ENCODE assay signal across 8 cellular contexts in genomic region chr3:196179380-196180308, GRCh38. TPM values are rescaled to one million over a fixed set of nuclear protein-coding genes. Genes with fewer than 3 reads are reported as not detected.
DNase-seq lines count a peak whose midpoint lies in the region; ATAC-seq and TF ChIP-seq lines count a peak whose summit lies in the region.

No MANE protein-coding gene starts in this region.

- ATAC-seq in GM21825 (IDR thresholded peaks at IDR 0.05; ENCODE audit: unreplicated experiment) (peak; percentile 62), activated B cell treated with CpG ODN at 0.5 μM for 24 hours (ENCODE audit: low read depth) (peak; percentile 80)
- ATAC-seq in stimulated activated effector memory CD8-positive, alpha-beta T cell treated with anti-CD3 and anti-CD28 coated beads, Interleukin-12 subunit alpha, Interleukin-12 subunit beta, amount 100 ng/mL, for 72 hours: peak; percentile 83

- H3K27me3 ChIP-seq in Loucy (ENCODE audit: insufficient read depth, low read length, poor library complexity, severe bottlenecking): no peaks in the 10 kb centered on the region

- H3K9me3 Mint-ChIP-seq in activated B cell treated with CpG ODN at 0.5 μM for 24 hours: no peaks in the 10 kb centered on the region
- no peaks in the 10 kb centered on the region for H3K9me3 Mint-ChIP-seq in stimulated activated effector memory CD8-positive, alpha-beta T cell treated with anti-CD3 and anti-CD28 coated beads, Interleukin-12 subunit alpha, Interleukin-12 subunit beta, amount 100 ng/mL, for 72 hours

- peaks cover 48% of the 10 kb centered on the region for H3K4me1 Mint-ChIP-seq in activated B cell treated with CpG ODN at 0.5 μM for 24 hours
- peaks cover 40% of the 10 kb centered on the region for H3K4me1 Mint-ChIP-seq in stimulated activated effector memory CD8-positive, alpha-beta T cell treated with anti-CD3 and anti-CD28 coated beads, Interleukin-12 subunit alpha, Interleukin-12 subunit beta, amount 100 ng/mL, for 72 hours

- H3K27me3 Mint-ChIP-seq in activated B cell treated with CpG ODN at 0.5 μM for 24 hours: no peaks in the 10 kb centered on the region

- H3K9me3 ChIP-seq in Loucy (ENCODE audit: insufficient read depth, low read depth, low read length): no peaks in the 10 kb centered on the region

- H3K4me1 ChIP-seq in Loucy (ENCODE audit: insufficient read depth, low read length, poor library complexity, severe bottlenecking): peaks cover 73% of the 10 kb centered on the region

- intact Hi-C loops in activated B cell treated with CpG ODN at 0.5 μM for 24 hours (cut with micrococcal nuclease): loop anchor here (1.0 to 2.0 kb wide), 5 partner anchors 13 to 106 kb away; partner anchors contain the start of gene TFRC

- TF ChIP-seq CTCF in GM10248 (IDR thresholded peaks at IDR 0.05; ENCODE audit: control extremely low read depth, extremely low read depth, low read depth, missing control alignments): peak; percentile 34
- peak; percentile 60 for TF ChIP-seq CTCF in Loucy (conservative IDR thresholded peaks at IDR 0.05; ENCODE audit: low read length)
- TF ChIP-seq CTCF in activated B cell treated with CpG ODN at 0.5 μM for 24 hours (IDR thresholded peaks at IDR 0.05): no peak
- TF ChIP-seq CTCF in cardiac fibroblast (IDR thresholded peaks at IDR 0.05; ENCODE audit: low read depth, low read length): no peak

- peaks cover 20% of the 10 kb centered on the region for H3K79me2 ChIP-seq in Loucy (ENCODE audit: insufficient read depth, low read length)

- no peaks in the 10 kb centered on the region for H4K20me1 ChIP-seq in Loucy (ENCODE audit: insufficient read depth, low read length, poor library complexity, severe bottlenecking)

- peak; percentile 84 for DNase-seq in GM10248 (ENCODE audit: extremely low spot score)
- DNase-seq in activated B cell treated with CpG ODN at 0.5 μM for 24 hours: peak; percentile 73
- DNase-seq in cardiac fibroblast (ENCODE audit: low read depth in 2 of 2): peak; percentile 46 to 49
- DNase-seq in midbrain (lab: John Stamatoyannopoulos, UW): peak; percentile 86
- DNase-seq in stimulated activated effector memory CD8-positive, alpha-beta T cell treated with anti-CD3 and anti-CD28 coated beads, Interleukin-12 subunit alpha, Interleukin-12 subunit beta, amount 100 ng/mL, for 72 hours (ENCODE audit: low spot score in 2 of 2): peak; percentile 73 to 94
- no peak for DNase-seq in cortex of kidney (lab: John Stamatoyannopoulos, UW)

- POLR2A ChIA-PET in GM10248 (lab: Yijun Ruan, JAX) (interaction anchor here (0.6 to 2.6 kb wide), 6 partner anchors 13 to 133 kb away, joined by 3 to 7 read pairs (median 4); no protein-coding TSS in a partner anchor), activated B cell treated with CpG ODN at 0.5 μM for 24 hours (lab: Charles Lee) (interaction anchor here (0.6 to 4.2 kb wide), 20 partner anchors 8 to 109 kb away, joined by 3 to 116 read pairs (median 5); partner anchors contain the start of gene TFRC)

- H3K4me2 ChIP-seq in Loucy (ENCODE audit: low read depth, low read length, poor library complexity, severe bottlenecking): peak overlapping the region; percentile 90

- H3K9me2 ChIP-seq in Loucy (replicated peaks; ENCODE audit: low read depth, low read length): no peaks in the 10 kb centered on the region

- peak overlapping the region; percentile 92 for H3K9ac ChIP-seq in Loucy (ENCODE audit: low read depth, low read length, poor library complexity, severe bottlenecking)

- peak overlapping the region; percentile 97 for H3K27ac Mint-ChIP-seq in activated B cell treated with CpG ODN at 0.5 μM for 24 hours
- peak overlapping the region; percentile 96 for H3K27ac Mint-ChIP-seq in stimulated activated effector memory CD8-positive, alpha-beta T cell treated with anti-CD3 and anti-CD28 coated beads, Interleukin-12 subunit alpha, Interleukin-12 subunit beta, amount 100 ng/mL, for 72 hours

- peaks cover 42% of the 10 kb centered on the region for H3F3A ChIP-seq in Loucy (ENCODE audit: low read depth)

- H3K4me3 ChIP-seq in Loucy (ENCODE audit: low read length, poor library complexity, severe bottlenecking) (peak overlapping the region; percentile 65), cardiac fibroblast (replicated peaks in 1 of 2; ENCODE audit: low read depth in 2 of 2, low read length in 2 of 2) (no peak overlapping the region)

- peak overlapping the region; percentile 66 for H3K4me3 Mint-ChIP-seq in activated B cell treated with CpG ODN at 0.5 μM for 24 hours
- peak overlapping the region; percentile 73 for H3K4me3 Mint-ChIP-seq in stimulated activated effector memory CD8-positive, alpha-beta T cell treated with anti-CD3 and anti-CD28 coated beads, Interleukin-12 subunit alpha, Interleukin-12 subunit beta, amount 100 ng/mL, for 72 hours

- CTCF ChIA-PET in GM10248 (lab: Yijun Ruan, JAX) (interaction anchor here (0.7 to 5.5 kb wide), 12 partner anchors 11 to 141 kb away, joined by 3 to 34 read pairs (median 4); no protein-coding TSS in a partner anchor), activated B cell treated with CpG ODN at 0.5 μM for 24 hours (lab: Charles Lee) (interaction anchor here (0.7 to 3.7 kb wide), 9 partner anchors 10 to 106 kb away, joined by 3 to 36 read pairs (median 4); no protein-coding TSS in a partner anchor)

- no peaks in the 10 kb centered on the region for H3K36me3 Mint-ChIP-seq in activated B cell treated with CpG ODN at 0.5 μM for 24 hours (ENCODE audit: low read depth)
- H3K36me3 Mint-ChIP-seq in stimulated activated effector memory CD8-positive, alpha-beta T cell treated with anti-CD3 and anti-CD28 coated beads, Interleukin-12 subunit alpha, Interleukin-12 subunit beta, amount 100 ng/mL, for 72 hours: peaks cover 28% of the 10 kb centered on the region

- H3K36me3 ChIP-seq in Loucy (ENCODE audit: insufficient read depth, low read length): no peaks in the 10 kb centered on the region

- no peak overlapping the region for H2AFZ ChIP-seq in Loucy (ENCODE audit: low read length)

RNA-seq across cellular contexts. Expression of gene ZDHHC19, which starts 31.6 kb away (rescaled TPM):
- 0.31 TPM in 1 of 2 replicates, not detected in the other for total RNA-seq in activated B cell treated with CpG ODN at 0.5 μM for 24 hours

RNA-seq across cellular contexts. Expression of gene SLC51A, which starts 36.7 kb away (rescaled TPM):
- total RNA-seq in activated B cell treated with CpG ODN at 0.5 μM for 24 hours: not detected in 2 replicates

Comparison
In these comparisons a context has a peak if more than half of its experiments do, and no peak if none do; other contexts are left out.
1. CTCF ChIP-seq: peak in GM10248 (single experiment) and Loucy (single experiment); none in activated B cell treated with CpG ODN at 0.5 μM for 24 hours (single experiment) and cardiac fibroblast (single experiment).
2. Peak in every context shown above with its lines, with median percentiles within 50 percentile points of each other: ATAC-seq.